Comparison of ENCODE assay signal across 8 cellular contexts in the genomic region with DNA sequence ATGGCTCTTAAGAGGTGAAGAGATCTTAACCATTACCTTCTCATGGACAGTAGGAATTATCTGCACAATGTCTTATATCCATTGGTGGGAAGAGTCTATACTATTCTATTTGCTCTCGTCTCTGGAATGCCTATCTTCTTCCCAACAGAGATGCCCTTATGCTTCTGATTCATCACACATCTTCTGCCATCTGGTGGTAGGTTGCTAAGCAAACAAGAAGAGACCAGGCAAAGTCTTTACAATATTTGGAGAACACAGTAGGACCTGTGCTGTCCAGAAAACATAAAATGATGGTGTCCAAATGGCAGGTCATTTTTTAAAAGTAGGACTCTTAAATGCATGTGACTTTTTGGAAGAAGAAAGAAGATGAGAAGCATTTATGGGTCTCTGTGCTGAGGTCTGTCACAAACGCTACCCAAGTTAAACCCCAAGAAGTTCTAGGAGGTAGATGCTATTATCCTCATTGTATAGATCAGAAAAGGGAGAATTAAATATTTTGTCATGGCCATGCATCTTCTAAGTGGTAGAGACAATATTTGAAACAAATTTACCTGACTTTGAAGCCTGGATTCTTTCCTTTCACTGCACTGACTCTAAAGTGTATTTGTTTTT.
DNase-seq lines count a peak whose midpoint lies in the region; ATAC-seq lines count a peak whose summit lies in the region.

No MANE protein-coding gene starts in this region.

- H3K9me3 Mint-ChIP-seq in CD8-positive, alpha-beta memory T cell = no peaks in the 10 kb centered on the region
- no peaks in the 10 kb centered on the region for H3K9me3 Mint-ChIP-seq in activated CD4-positive, alpha-beta T cell treated with anti-CD3 and anti-CD28 coated beads, Interleukin-2, amount 10 ng/mL, durations not matched to agents 24 days and 14 days

- H3K27ac Mint-ChIP-seq in CD8-positive, alpha-beta memory T cell = no peak overlapping the region
- no peak overlapping the region for H3K27ac Mint-ChIP-seq in activated CD4-positive, alpha-beta T cell treated with anti-CD3 and anti-CD28 coated beads, Interleukin-2, amount 10 ng/mL, durations not matched to agents 24 days and 14 days

- no peaks in the 10 kb centered on the region for H3K36me3 Mint-ChIP-seq in CD8-positive, alpha-beta memory T cell
- no peaks in the 10 kb centered on the region for H3K36me3 Mint-ChIP-seq in activated CD4-positive, alpha-beta T cell treated with anti-CD3 and anti-CD28 coated beads, Interleukin-2, amount 10 ng/mL, durations not matched to agents 24 days and 14 days (ENCODE audit: low read depth)

- H3K4me3 Mint-ChIP-seq in CD8-positive, alpha-beta memory T cell = no peak overlapping the region
- H3K4me3 Mint-ChIP-seq in activated CD4-positive, alpha-beta T cell treated with anti-CD3 and anti-CD28 coated beads, Interleukin-2, amount 10 ng/mL, durations not matched to agents 24 days and 14 days = no peak overlapping the region

- peaks cover 0 to 31% of the 10 kb centered on the region in 2 donors for H3K27me3 Mint-ChIP-seq in CD8-positive, alpha-beta memory T cell
- peaks cover 15% of the 10 kb centered on the region for H3K27me3 Mint-ChIP-seq in activated CD4-positive, alpha-beta T cell treated with anti-CD3 and anti-CD28 coated beads, Interleukin-2, amount 10 ng/mL, durations not matched to agents 24 days and 14 days

- POLR2A ChIA-PET in CD8-positive, alpha-beta memory T cell (lab: Charles Lee) = no interaction called here

- CTCF ChIA-PET in CD8-positive, alpha-beta memory T cell (lab: Charles Lee) = no interaction called here

- H3K4me3 ChIP-seq in CD8-positive, alpha-beta memory T cell (ENCODE audit: low read length) = no peak overlapping the region

- intact Hi-C loops in sciatic nerve (cut with DNase I) = no loop called here
- intact Hi-C loops in activated CD4-positive, alpha-beta T cell treated with anti-CD3 and anti-CD28 coated beads, Interleukin-2, amount 10 ng/mL, durations not matched to agents 24 days and 14 days (cut with micrococcal nuclease) = no loop called here

- peak; percentile 68 for ATAC-seq in HG02798 (IDR thresholded peaks at IDR 0.05; ENCODE audit: poor library complexity, unreplicated experiment)
- ATAC-seq in sciatic nerve = no peak

- H3K4me1 Mint-ChIP-seq in CD8-positive, alpha-beta memory T cell = no peaks in the 10 kb centered on the region
- no peaks in the 10 kb centered on the region for H3K4me1 Mint-ChIP-seq in activated CD4-positive, alpha-beta T cell treated with anti-CD3 and anti-CD28 coated beads, Interleukin-2, amount 10 ng/mL, durations not matched to agents 24 days and 14 days

- H3K36me3 ChIP-seq in CD8-positive, alpha-beta memory T cell (ENCODE audit: insufficient read depth, low read length) = no peaks in the 10 kb centered on the region

- no peaks in the 10 kb centered on the region for H3K27me3 ChIP-seq in CD8-positive, alpha-beta memory T cell (ENCODE audit: insufficient read depth, low read length, poor library complexity, severe bottlenecking)

- DNase-seq in DMS153 treated with DMSO at 0.1 percent for 48 hours (lab: John Stamatoyannopoulos, UW; ENCODE audit: unreplicated experiment) (peak; percentile 83), NCI-H524 (lab: John Stamatoyannopoulos, UW) (peak; percentile 8 to 55), glomerular visceral epithelial cell (ENCODE audit: extremely low spot score) (peak; percentile 16), sciatic nerve (ENCODE audit: low spot score) (no peak), occipital lobe (lab: John Stamatoyannopoulos, UW) (no peak)
- no peak for DNase-seq in CD8-positive, alpha-beta memory T cell
- DNase-seq in activated CD4-positive, alpha-beta T cell treated with anti-CD3 and anti-CD28 coated beads, Interleukin-2, amount 10 ng/mL, durations not matched to agents 24 days and 14 days = no peak

- no peak overlapping the region for H3K27ac ChIP-seq in CD8-positive, alpha-beta memory T cell (ENCODE audit: low read depth, low read length)

- no peaks in the 10 kb centered on the region for H3K9me3 ChIP-seq in CD8-positive, alpha-beta memory T cell (ENCODE audit: low read length)

- H3K4me1 ChIP-seq in CD8-positive, alpha-beta memory T cell (ENCODE audit: insufficient read depth, low read length) = no peaks in the 10 kb centered on the region

Comparison
In these comparisons a context has a peak if more than half of its experiments do, and no peak if none do; other contexts are left out.
1. DNase-seq: peak in DMS153 treated with DMSO at 0.1 percent for 48 hours (single experiment), NCI-H524 (2 of 2) and glomerular visceral epithelial cell (single experiment); none in CD8-positive, alpha-beta memory T cell (0 of 5), sciatic nerve (single experiment), occipital lobe (single experiment) and activated CD4-positive, alpha-beta T cell treated with anti-CD3 and anti-CD28 coated beads, Interleukin-2, amount 10 ng/mL, durations not matched to agents 24 days and 14 days (single experiment).